8 cellular contexts compared by ENCODE assay signal in genomic region chr15:58438956-58439355, GRCh38. TPM values are rescaled to one million over a fixed set of nuclear protein-coding genes. Genes with fewer than 3 reads are reported as not detected.
DNase-seq lines count a peak whose midpoint lies in the region; ATAC-seq and TF ChIP-seq lines count a peak whose summit lies in the region.

No MANE protein-coding gene starts in this region.

- H3K27ac ChIP-seq in fibroblast of lung (ENCODE audit: insufficient read depth, low read length): no peak overlapping the region

- DNase-seq in NCI-H187 treated with DMSO at 0.1 percent for 48 hours (lab: John Stamatoyannopoulos, UW): peak; percentile 21
- no peak for DNase-seq in NCI-H187 (lab: John Stamatoyannopoulos, UW)
- DNase-seq in NAMALWA (ENCODE audit: low spot score): peak; percentile 54
- peak in 20 of 34 experiments; percentile 5 to 33 (median 16) for DNase-seq in T-cell
- peak; percentile 58 to 69 for DNase-seq in fibroblast of lung (ENCODE audit: low read depth in 2 of 2)
- peak; percentile 44 for DNase-seq in pulmonary artery endothelial cell (ENCODE audit: low read depth, low spot score)
- no peak for DNase-seq in COLO829 (ENCODE audit: low spot score)

- H3K4me3 ChIP-seq in fibroblast of lung (replicated peaks in 1 of 4; ENCODE audit: control extremely low read depth in 1 of 4, insufficient read depth in 1 of 4, low read depth in 3 of 4, low read length in 4 of 4): no peak overlapping the region

- H3K9ac ChIP-seq in fibroblast of lung (ENCODE audit: insufficient read depth, low read length): no peak overlapping the region

- CTCF ChIA-PET in T-cell (lab: Charles Lee): no interaction called here

- no peak overlapping the region for H3K4me2 ChIP-seq in fibroblast of lung (ENCODE audit: extremely low read depth, insufficient read depth, low read length)

- H3K36me3 ChIP-seq in fibroblast of lung (ENCODE audit: control insufficient read depth, insufficient read depth, low read length): no peaks in the 10 kb centered on the region

- no peaks in the 10 kb centered on the region for H4K20me1 ChIP-seq in fibroblast of lung (ENCODE audit: control insufficient read depth, extremely low read depth, insufficient read depth, low read length)

- peak in 1 of 2 donors; percentile 41 for TF ChIP-seq CTCF in fibroblast of lung (conservative IDR thresholded peaks at IDR 0.05 in 1 of 2, IDR thresholded peaks at IDR 0.05 in 1 of 2; ENCODE audit: low read depth in 1 of 2, low read length in 2 of 2)

- H3K4me1 Mint-ChIP-seq in T-cell: peaks cover 0 to 20% (median 11%) of the 10 kb centered on the region in 3 donors

- H2AFZ ChIP-seq in fibroblast of lung (ENCODE audit: low read length): no peak overlapping the region

- POLR2A ChIA-PET in T-cell (lab: Charles Lee): no interaction called here

- H3K27me3 Mint-ChIP-seq in T-cell: no peaks in the 10 kb centered on the region

- ATAC-seq in T-cell (replicated peaks in 1 of 4): peak in 3 of 4 experiments; percentile 46 to 63 (median 61)
- ATAC-seq in HG02840 (IDR thresholded peaks at IDR 0.05; ENCODE audit: low FRiP score, unreplicated experiment): no peak

- no peak overlapping the region for H3K4me3 Mint-ChIP-seq in T-cell

- no peaks in the 10 kb centered on the region for H3K27me3 ChIP-seq in fibroblast of lung (ENCODE audit: control insufficient read depth, insufficient read depth, low read length)

- H3K79me2 ChIP-seq in fibroblast of lung (ENCODE audit: control insufficient read depth, insufficient read depth, low read length): no peaks in the 10 kb centered on the region

- no peaks in the 10 kb centered on the region for H3K9me3 Mint-ChIP-seq in T-cell

- no peak overlapping the region for H3K27ac Mint-ChIP-seq in T-cell

- no peaks in the 10 kb centered on the region for H3K36me3 Mint-ChIP-seq in T-cell

- no peaks in the 10 kb centered on the region for H3K9me3 ChIP-seq in fibroblast of lung (ENCODE audit: control insufficient read depth, insufficient read depth, low read depth, low read length)

- peaks cover 26% of the 10 kb centered on the region for H3K4me1 ChIP-seq in fibroblast of lung (ENCODE audit: control insufficient read depth, extremely low read depth, insufficient read depth, low read length)

RNA-seq across cellular contexts. Expression of gene LIPC, which starts 7.2 kb away (rescaled TPM):
- 1 to 10 TPM in 4 of 5 donors, under 1 TPM in 1; 0.89 to 2.1 (median 1.5) TPM for total RNA-seq in T-cell
- 3.1 and 4.0 TPM in 2 replicates for total RNA-seq in fibroblast of lung
- polyA plus RNA-seq in fibroblast of lung: 0.51 and 0.82 TPM in 2 replicates
- polyA plus RNA-seq in fibroblast of lung (2012): 0.81 and 1.3 TPM in 2 replicates
- 0.67 TPM in 1 of 2 replicates, not detected in the other for polyA minus RNA-seq in fibroblast of lung (ENCODE audit: low replicate concordance)
- 0.04 and 0.13 TPM in 2 replicates for total RNA-seq in pulmonary artery endothelial cell

Comparison
In these comparisons a context has a peak if more than half of its experiments do, and no peak if none do; other contexts are left out.
1. DNase-seq: peak in NCI-H187 treated with DMSO at 0.1 percent for 48 hours (single experiment), NAMALWA (single experiment), T-cell (20 of 34), fibroblast of lung (2 of 2) and pulmonary artery endothelial cell (single experiment); none in NCI-H187 (0 of 2) and COLO829 (single experiment).